Comparison of ENCODE assay signal across 1 cellular context in genomic region chr20:2839732-2840137, GRCh38.
TF ChIP-seq lines count a peak whose summit lies in the region.

No MANE protein-coding gene starts in this region.

TF ChIP-seq in GM12878, 131 proteins besides CTCF, POLR2A, EP300 and RAD21:
- no peak for TF ChIP-seq CREB1 (IDR thresholded peaks at IDR 0.05; ENCODE audit: low read depth)
- TF ChIP-seq WRNIP1 (IDR thresholded peaks at IDR 0.05; ENCODE audit: borderline replicate concordance, low read depth, low read length): no peak
- peak; percentile 81 for TF ChIP-seq MLLT1 (IDR thresholded peaks at IDR 0.05)
- no peak for TF ChIP-seq SKIL (IDR thresholded peaks at IDR 0.05; ENCODE audit: low read depth, poor library complexity, severe bottlenecking)
- TF ChIP-seq SUPT20H (IDR thresholded peaks at IDR 0.05; ENCODE audit: borderline replicate concordance, control insufficient read depth, low read depth, low read length): no peak
- no peak for TF ChIP-seq RFX5 (IDR thresholded peaks at IDR 0.05; ENCODE audit: low read depth, low read length)
- no peak for TF ChIP-seq CBX3 (IDR thresholded peaks at IDR 0.05; ENCODE audit: borderline replicate concordance, low read depth)
- no peak for TF ChIP-seq SMAD5 (IDR thresholded peaks at IDR 0.05; ENCODE audit: low read depth)
- no peak for TF ChIP-seq SUZ12 (IDR thresholded peaks at IDR 0.05; ENCODE audit: unreplicated experiment)
- no peak for TF ChIP-seq ASH2L (IDR thresholded peaks at IDR 0.05; ENCODE audit: borderline replicate concordance, low read depth)
- TF ChIP-seq ATF2 (IDR thresholded peaks at IDR 0.05; ENCODE audit: low read length): no peak
- 0 out of 2 replicates have a peak, but pooled peaks have one; percentile 26 for TF ChIP-seq HDGF (IDR thresholded peaks at IDR 0.05)
- TF ChIP-seq BACH1 (IDR thresholded peaks at IDR 0.05; ENCODE audit: borderline replicate concordance): 0 out of 2 replicates have a peak, but pooled peaks have one; percentile 6
